8 cellular contexts compared by ENCODE assay signal in genomic region chr4:4856071-4857000, GRCh38. TPM values are rescaled to one million over a fixed set of nuclear protein-coding genes. Genes with fewer than 3 reads are reported as not detected.
A peak's percentile ranks its signal among the peaks of the same experiment; 100 is the strongest.
DNase-seq lines count a peak whose midpoint lies in the region; ATAC-seq, FAIRE-seq and TF ChIP-seq lines count a peak whose summit lies in the region.

No MANE protein-coding gene starts in this region.

- H3K36me3 ChIP-seq in stomach: no peaks in the 10 kb centered on the region
- H3K36me3 ChIP-seq in right lobe of liver: no peaks in the 10 kb centered on the region

- intact Hi-C loops in stomach (cut with DNase I; ENCODE audit: low total_unique reads): no loop called here
- intact Hi-C loops in right lobe of liver (cut with DNase I): no loop called here

- H3K27ac ChIP-seq in stomach: no peak overlapping the region
- H3K27ac ChIP-seq in right lobe of liver: no peak overlapping the region

- H3K9me3 Mint-ChIP-seq in activated CD4-positive, alpha-beta memory T cell treated with anti-CD3 and anti-CD28 coated beads, Interleukin-2, amount 10 ng/mL, durations not matched to agents 7 days and 5 days: no peaks in the 10 kb centered on the region

- no peak for ATAC-seq in right lobe of liver

- peaks cover 0 to 21% (median 0%) of the 10 kb centered on the region in 4 donors for H3K9me3 ChIP-seq in stomach
- no peaks in the 10 kb centered on the region for H3K9me3 ChIP-seq in right lobe of liver

- H3K27ac Mint-ChIP-seq in activated CD4-positive, alpha-beta memory T cell treated with anti-CD3 and anti-CD28 coated beads, Interleukin-2, amount 10 ng/mL, durations not matched to agents 7 days and 5 days: peak overlapping the region; percentile 40

- peak overlapping the region; percentile 35 for H3K4me3 Mint-ChIP-seq in activated CD4-positive, alpha-beta memory T cell treated with anti-CD3 and anti-CD28 coated beads, Interleukin-2, amount 10 ng/mL, durations not matched to agents 7 days and 5 days

- H3K4me1 Mint-ChIP-seq in activated CD4-positive, alpha-beta memory T cell treated with anti-CD3 and anti-CD28 coated beads, Interleukin-2, amount 10 ng/mL, durations not matched to agents 7 days and 5 days: peaks cover 25% of the 10 kb centered on the region

- H3K27me3 Mint-ChIP-seq in activated CD4-positive, alpha-beta memory T cell treated with anti-CD3 and anti-CD28 coated beads, Interleukin-2, amount 10 ng/mL, durations not matched to agents 7 days and 5 days: peaks cover 78% of the 10 kb centered on the region

- no peak for TF ChIP-seq EP300 in stomach (IDR thresholded peaks at IDR 0.05)

- H3K27me3 ChIP-seq in stomach (peaks cover 48 to 100% (median 98%) of the 10 kb centered on the region in 3 donors), right lobe of liver (peaks cover 9 to 60% of the 10 kb centered on the region in 2 donors)

- H3K36me3 Mint-ChIP-seq in activated CD4-positive, alpha-beta memory T cell treated with anti-CD3 and anti-CD28 coated beads, Interleukin-2, amount 10 ng/mL, durations not matched to agents 7 days and 5 days (ENCODE audit: low read depth): peaks cover 9% of the 10 kb centered on the region

- POLR2A ChIA-PET in activated CD4-positive, alpha-beta memory T cell treated with anti-CD3 and anti-CD28 coated beads, Interleukin-2, amount 10 ng/mL, durations not matched to agents 7 days and 5 days (lab: Charles Lee): no interaction called here

- H3K4me1 ChIP-seq in stomach: peaks cover 54 to 82% (median 71%) of the 10 kb centered on the region in 4 donors
- peaks cover 0 to 25% (median 2%) of the 10 kb centered on the region in 4 donors for H3K4me1 ChIP-seq in right lobe of liver

- TF ChIP-seq CTCF in stomach (IDR thresholded peaks at IDR 0.05) (no peak), right lobe of liver (IDR thresholded peaks at IDR 0.05) (no peak)

- DNase-seq in activated CD4-positive, CD25-positive, alpha-beta regulatory T cell treated with anti-CD3 and anti-CD28 coated beads, Interleukin-2, amount 50 U/mL, for 72 hours: peak; percentile 26
- DNase-seq in activated CD4-positive, CD25-positive, alpha-beta regulatory T cell (lab: John Stamatoyannopoulos, UW): no peak
- no peak for DNase-seq in activated CD4-positive, alpha-beta memory T cell treated with anti-CD3 and anti-CD28 coated beads, Interleukin-2, amount 10 ng/mL, durations not matched to agents 7 days and 5 days
- DNase-seq in iPS-NIHi7 (ENCODE audit: extremely low spot score) (peak; percentile 61), stomach (no peak), H54 (ENCODE audit: insufficient read length, low spot score) (no peak), right lobe of liver (no peak)
- DNase-seq in stimulated activated CD4-positive, alpha-beta T cell treated with anti-CD3 and anti-CD28 coated beads, Interleukin-4, amount 100 ng/mL, for 4 hours: no peak

- no peak for FAIRE-seq in H54 (lab: Jason Lieb, UNC)

- WGBS in stomach, 5 donors: 1 to 4% (median 1%) methylated on average over 38 to 61 of the region's 61 CpGs
- WGBS in right lobe of liver (ENCODE audit: insufficient coverage, low coverage, low lambda C conversion rate, missing lambda C conversion rate): 3% methylated on average over 29 of the region's 61 CpGs

- CTCF ChIA-PET in activated CD4-positive, alpha-beta memory T cell treated with anti-CD3 and anti-CD28 coated beads, Interleukin-2, amount 10 ng/mL, durations not matched to agents 7 days and 5 days (lab: Charles Lee): interaction anchor here (0.6 kb wide), 1 partner anchor 8 kb away, joined by 4 read pairs; no protein-coding TSS in a partner anchor

- H3K4me3 ChIP-seq in stomach (peak overlapping the region; percentile 23 to 52 (median 24)), right lobe of liver (peak overlapping the region in 1 of 3 donors; percentile 1)

- TF ChIP-seq POLR2A in stomach (IDR thresholded peaks at IDR 0.05) (no peak), H54 (IDR thresholded peaks at IDR 0.05; ENCODE audit: low read depth, low read length) (no peak), right lobe of liver (IDR thresholded peaks at IDR 0.05) (no peak)

RNA-seq across cellular contexts. Expression of gene MSX1, which starts 3.1 kb away (rescaled TPM):
- not detected for total RNA-seq in activated CD4-positive, alpha-beta memory T cell treated with anti-CD3 and anti-CD28 coated beads, Interleukin-2, amount 10 ng/mL, durations not matched to agents 7 days and 5 days
- 1 to 10 TPM in 1 of 5 donors, under 1 TPM in 1, not detected in 3; 0.55 to 6.5 TPM for total RNA-seq in stomach
- 1 to 10 TPM in 2 of 3 donors, under 1 TPM in 1; 0.85 to 1.8 (median 1.1) TPM for polyA plus RNA-seq in stomach
- under 1 TPM; 0.15 to 0.62 (median 0.31) TPM for total RNA-seq in right lobe of liver

Comparison
In these comparisons a context has a peak if more than half of its experiments do, and no peak if none do; other contexts are left out.
1. DNase-seq: peak in activated CD4-positive, CD25-positive, alpha-beta regulatory T cell treated with anti-CD3 and anti-CD28 coated beads, Interleukin-2, amount 50 U/mL, for 72 hours (single experiment) and iPS-NIHi7 (single experiment); none in activated CD4-positive, CD25-positive, alpha-beta regulatory T cell (0 of 4), activated CD4-positive, alpha-beta memory T cell treated with anti-CD3 and anti-CD28 coated beads, Interleukin-2, amount 10 ng/mL, durations not matched to agents 7 days and 5 days (single experiment), stomach (single experiment), H54 (single experiment), stimulated activated CD4-positive, alpha-beta T cell treated with anti-CD3 and anti-CD28 coated beads, Interleukin-4, amount 100 ng/mL, for 4 hours (0 of 2) and right lobe of liver (0 of 3).